ENCODE assay signal across 20 cellular contexts in genomic region chr1:3231826-3232225, GRCh38.
"Had no signal": no experiment of that assay in that cellular context is flagged by ENCODE, and none has a peak within 500 bp of the region (broad histone marks: within the 10 kb centered on the region; RNA-seq: fewer than 3 reads in every experiment).

No MANE protein-coding gene starts in this region.

- DNase-seq: IMR-90, Karpas-422, KG1, MM.1S, NCI-H1092 treated with DMSO at 0.1 percent for 48 hours, NCI-H1436, NCI-H187, NCI-H2029, NCI-H2081 treated with DMSO at 0.1 percent for 48 hours, NCI-H2171, NCI-H226, NCI-H446, NCI-H510A, NCI-H524 treated with DMSO at 0.1 percent for 48 hours, NCI-H69, NCI-H774, RPMI8226, SHP77 had no signal

- ATAC-seq: HepG2, SK-N-SH treated with all-trans-retinoic acid at 6 μM for 48 hours had no signal
